ENCODE assay signal across 11 cellular contexts in genomic region chr1:225435957-225436392, GRCh38. TPM values are rescaled to one million over a fixed set of nuclear protein-coding genes. Genes with fewer than 3 reads are reported as not detected.
DNase-seq lines count a peak whose midpoint lies in the region; ATAC-seq, FAIRE-seq and TF ChIP-seq lines count a peak whose summit lies in the region.
"Had no signal": no experiment of that assay in that cellular context is flagged by ENCODE, and none has a peak within 500 bp of the region (broad histone marks: within the 10 kb centered on the region; RNA-seq: fewer than 3 reads in every experiment).

No MANE protein-coding gene starts in this region.

- H3K4me2 ChIP-seq in GM12878 (ENCODE audit: control insufficient read depth, insufficient read depth) = peak overlapping the region; percentile 66

- TF ChIP-seq RAD21 in GM12878 (IDR thresholded peaks at IDR 0.05; ENCODE audit: insufficient read depth, low read depth, low read length) = no peak

- in situ Hi-C loops in GM12878 (cut with MboI) = no loop called here

- POLR2A ChIA-PET in GM12878 (lab: Charles Lee) = no interaction called here
- POLR2A ChIA-PET in naive thymus-derived CD8-positive, alpha-beta T cell (lab: Charles Lee) = no interaction called here

- no peaks in the 10 kb centered on the region for H4K20me1 ChIP-seq in GM12878 (ENCODE audit: control insufficient read depth, insufficient read depth)

- FAIRE-seq in GM12878 (lab: Jason Lieb, UNC) = no peak

- H3K9me3 ChIP-seq in GM12878 (replicated peaks; ENCODE audit: control insufficient read depth, insufficient read depth, low read length) = no peaks in the 10 kb centered on the region; the same call in 2 of the 3 replicates

- BruUV-seq in GM12878 (replicated peaks; lab: Mats Ljungman, UMichigan) = no TSS peak

- no peak for TF ChIP-seq POLR2A in GM12878 (IDR thresholded peaks at IDR 0.05; ENCODE audit: low read depth, low read length)

- H3K4me1 Mint-ChIP-seq in naive thymus-derived CD8-positive, alpha-beta T cell = peaks cover 0 to 34% (median 2%) of the 10 kb centered on the region in 4 donors

- no peaks in the 10 kb centered on the region for H3K27me3 ChIP-seq in GM12878 (replicated peaks in 1 of 2; ENCODE audit: control insufficient read depth in 2 of 2, insufficient read depth in 2 of 2, low read length in 1 of 2)

- 23% methylated on average over 6 of the region's 6 CpGs for WGBS in GM12878 (ENCODE audit: insufficient coverage, insufficient replicate concordance, low lambda C conversion rate, missing lambda C conversion rate)

- H3K27me3 Mint-ChIP-seq in naive thymus-derived CD8-positive, alpha-beta T cell = no peaks in the 10 kb centered on the region

- H3K9ac ChIP-seq in GM12878 (ENCODE audit: control insufficient read depth, insufficient read depth, low read length) = no peak overlapping the region; the same call in 1 of the 2 replicates

- intact Hi-C loops in GM12878 (cut with micrococcal nuclease; ENCODE audit: unreplicated experiment) = no loop called here

- peak overlapping the region; percentile 25 for H2AFZ ChIP-seq in GM12878 (ENCODE audit: control insufficient read depth, low read depth, low read length)

- H3K9me3 Mint-ChIP-seq in naive thymus-derived CD8-positive, alpha-beta T cell = no peaks in the 10 kb centered on the region
- H3K9me3 Mint-ChIP-seq: activated CD4-positive, alpha-beta T cell treated with anti-CD3 and anti-CD28 coated beads, Interleukin-2, amount 10 ng/mL, durations not matched to agents 24 days and 14 days; CD8-positive, alpha-beta T cell had no signal

- peak overlapping the region in 2 of 10 donors; percentile 20 to 40 for H3K27ac Mint-ChIP-seq in naive thymus-derived CD8-positive, alpha-beta T cell
- H3K27ac Mint-ChIP-seq: activated CD4-positive, alpha-beta T cell treated with anti-CD3 and anti-CD28 coated beads, Interleukin-2, amount 10 ng/mL, durations not matched to agents 24 days and 14 days; CD8-positive, alpha-beta T cell had no signal

- SMC1A ChIA-PET in GM12878 (lab: Charles Lee; ENCODE audit: uncharacterized antibody, unreplicated experiment) = no interaction called here

- H3K79me2 ChIP-seq in GM12878 (ENCODE audit: control insufficient read depth, insufficient read depth, low read length) = no peaks in the 10 kb centered on the region

- no peaks in the 10 kb centered on the region for H3K36me3 Mint-ChIP-seq in naive thymus-derived CD8-positive, alpha-beta T cell
- H3K36me3 Mint-ChIP-seq: CD8-positive, alpha-beta T cell had no signal

- DNase-seq in GM12878 (ENCODE audit: low read depth, low spot score) = no peak
- DNase-seq in NCI-H510A (lab: John Stamatoyannopoulos, UW) = no peak
- no peak for DNase-seq in RKO (ENCODE audit: low spot score)
- DNase-seq in naive thymus-derived CD8-positive, alpha-beta T cell = no peak
- no peak for DNase-seq in activated CD4-positive, alpha-beta T cell treated with anti-CD3 and anti-CD28 coated beads, Interleukin-2, amount 50 U/mL, for 48 hours
- DNase-seq: activated CD4-positive, alpha-beta T cell treated with anti-CD3 and anti-CD28 coated beads, Interleukin-2, amount 10 ng/mL, durations not matched to agents 24 days and 14 days; CD8-positive, alpha-beta T cell; hypothalamus had no signal

- H3K4me3 ChIP-seq in GM12878 = no peak overlapping the region

- H3K4me3 Mint-ChIP-seq in naive thymus-derived CD8-positive, alpha-beta T cell = peak overlapping the region in 1 of 10 donors; percentile 1
- H3K4me3 Mint-ChIP-seq: activated CD4-positive, alpha-beta T cell treated with anti-CD3 and anti-CD28 coated beads, Interleukin-2, amount 10 ng/mL, durations not matched to agents 24 days and 14 days; CD8-positive, alpha-beta T cell had no signal

- CTCF ChIA-PET in GM12878 (lab: Yijun Ruan, JAX) = interaction anchor here (1.1 kb wide), 1 partner anchor 9 kb away, joined by 3 read pairs; no protein-coding TSS in a partner anchor

- peaks cover 10% of the 10 kb centered on the region for H3K4me1 ChIP-seq in GM12878 (ENCODE audit: control insufficient read depth, insufficient read depth, low read length)

- H3K36me3 ChIP-seq in GM12878 (ENCODE audit: control insufficient read depth in 2 of 2, insufficient read depth in 2 of 2, low read length in 1 of 2) = no peaks in the 10 kb centered on the region

- RAD21 ChIA-PET in GM12878 (lab: Charles Lee; ENCODE audit: unreplicated experiment) = no interaction called here

- no peak for TF ChIP-seq CTCF in GM12878 (IDR thresholded peaks at IDR 0.05 in 2 of 3, conservative IDR thresholded peaks at IDR 0.05 in 1 of 3; ENCODE audit: control insufficient read depth in 2 of 3, extremely low read depth in 1 of 3, insufficient read depth in 1 of 3, low read depth in 3 of 3, low read length in 3 of 3)

- TF ChIP-seq EP300 in GM12878 (IDR thresholded peaks at IDR 0.05; ENCODE audit: borderline replicate concordance in 1 of 2, control insufficient read depth in 1 of 2, low read depth in 2 of 2, low read length in 2 of 2) = no peak

- ATAC-seq in GM18508 (IDR thresholded peaks at IDR 0.05; ENCODE audit: insufficient read depth, unreplicated experiment) (peak; percentile 67), GM19467 (IDR thresholded peaks at IDR 0.05; ENCODE audit: unreplicated experiment) (peak; percentile 70), HG02981 (IDR thresholded peaks at IDR 0.05; ENCODE audit: unreplicated experiment) (peak; percentile 68), GM12878 (peak; percentile 72)
- ATAC-seq in naive thymus-derived CD8-positive, alpha-beta T cell = no peak
- ATAC-seq: CD8-positive, alpha-beta T cell had no signal

- H3K27ac ChIP-seq in GM12878 (ENCODE audit: control insufficient read depth, insufficient read depth) = 0 out of 2 replicates have a peak overlapping the region, but pooled peaks have one; percentile 2

TF ChIP-seq in GM12878, 131 proteins besides CTCF, POLR2A, EP300 and RAD21:
- TF ChIP-seq, protein P1, sequence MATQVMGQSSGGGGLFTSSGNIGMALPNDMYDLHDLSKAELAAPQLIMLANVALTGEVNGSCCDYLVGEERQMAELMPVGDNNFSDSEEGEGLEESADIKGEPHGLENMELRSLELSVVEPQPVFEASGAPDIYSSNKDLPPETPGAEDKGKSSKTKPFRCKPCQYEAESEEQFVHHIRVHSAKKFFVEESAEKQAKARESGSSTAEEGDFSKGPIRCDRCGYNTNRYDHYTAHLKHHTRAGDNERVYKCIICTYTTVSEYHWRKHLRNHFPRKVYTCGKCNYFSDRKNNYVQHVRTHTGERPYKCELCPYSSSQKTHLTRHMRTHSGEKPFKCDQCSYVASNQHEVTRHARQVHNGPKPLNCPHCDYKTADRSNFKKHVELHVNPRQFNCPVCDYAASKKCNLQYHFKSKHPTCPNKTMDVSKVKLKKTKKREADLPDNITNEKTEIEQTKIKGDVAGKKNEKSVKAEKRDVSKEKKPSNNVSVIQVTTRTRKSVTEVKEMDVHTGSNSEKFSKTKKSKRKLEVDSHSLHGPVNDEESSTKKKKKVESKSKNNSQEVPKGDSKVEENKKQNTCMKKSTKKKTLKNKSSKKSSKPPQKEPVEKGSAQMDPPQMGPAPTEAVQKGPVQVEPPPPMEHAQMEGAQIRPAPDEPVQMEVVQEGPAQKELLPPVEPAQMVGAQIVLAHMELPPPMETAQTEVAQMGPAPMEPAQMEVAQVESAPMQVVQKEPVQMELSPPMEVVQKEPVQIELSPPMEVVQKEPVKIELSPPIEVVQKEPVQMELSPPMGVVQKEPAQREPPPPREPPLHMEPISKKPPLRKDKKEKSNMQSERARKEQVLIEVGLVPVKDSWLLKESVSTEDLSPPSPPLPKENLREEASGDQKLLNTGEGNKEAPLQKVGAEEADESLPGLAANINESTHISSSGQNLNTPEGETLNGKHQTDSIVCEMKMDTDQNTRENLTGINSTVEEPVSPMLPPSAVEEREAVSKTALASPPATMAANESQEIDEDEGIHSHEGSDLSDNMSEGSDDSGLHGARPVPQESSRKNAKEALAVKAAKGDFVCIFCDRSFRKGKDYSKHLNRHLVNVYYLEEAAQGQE (IDR thresholded peaks at IDR 0.05; ENCODE audit: low read depth, low read length) = no peak
- TF ChIP-seq MEF2B (IDR thresholded peaks at IDR 0.05; ENCODE audit: partially characterized antibody, poor library complexity, severe bottlenecking) = peak; percentile 31

RNA-seq across cellular contexts. Expression of gene LBR, which starts 8.1 kb away (rescaled TPM):
- total RNA-seq in GM12878 (2013; cell fraction: nucleolus; rRNA removed) = 109 and 122 TPM in 2 replicates
- total RNA-seq in GM12878 (2014; rRNA removed) (98.7 and 119 TPM in 2 replicates), GM12878 (2014; rRNA removed; fragmentation: Illumina TruSeq; extraction: Trizol) (114 and 115 TPM in 2 replicates), GM12878 (2021) (121 and 122 TPM in 2 replicates)
- 23.2 TPM for polyA plus RNA-seq in GM12878 (2011; ENCODE audit: low read depth)
- polyA plus RNA-seq in GM12878 (2011; rRNA removed) (107 and 150 TPM in 2 replicates), GM12878 (2014; fragmentation: Illumina TruSeq; extraction: Trizol) (113 and 134 TPM in 2 replicates), GM12878 (2014; fragmentation: Nextera tagmentation; extraction: Ambion mirVana) (100 to 1,000 TPM in 1 of 2 experiments, 10 to 100 TPM in 1; 81.8 to 120 TPM), GM12878 (2014; rRNA removed) (77.6 and 82.7 TPM in 2 replicates), GM12878 (2016; fragmentation: Nextera tagmentation; extraction: Ambion mirVana) (100 to 1,000 TPM; 169 to 178 TPM)
- 65.0 and 77.4 TPM in 2 replicates for polyA plus RNA-seq in GM12878 (2011; cell fraction: cytosol; rRNA removed)
- 58.7 and 70.0 TPM in 2 replicates for polyA plus RNA-seq in GM12878 (2011; cell fraction: nucleus; rRNA removed)
- polyA plus RNA-seq in GM12878 (2012) = 45.6 and 47.4 TPM in 2 replicates
- 95.3 and 99.4 TPM in 2 replicates for polyA minus RNA-seq in GM12878 (2011; rRNA and poly(A)+ RNA removed)
- 31.2 and 33.1 TPM in 2 replicates for polyA minus RNA-seq in GM12878 (2011; cell fraction: cytosol; rRNA and poly(A)+ RNA removed)
- polyA minus RNA-seq in GM12878 (2011; cell fraction: nucleus; rRNA and poly(A)+ RNA removed) = 50.9 and 107 TPM in 2 replicates
- total RNA-seq in naive thymus-derived CD8-positive, alpha-beta T cell = 100 to 1,000 TPM; 151 to 167 TPM
- 100 to 1,000 TPM in 2 of 3 donors, 10 to 100 TPM in 1; 95.8 to 123 (median 111) TPM for polyA plus RNA-seq in naive thymus-derived CD8-positive, alpha-beta T cell

Comparison
In these comparisons a context has a peak if more than half of its experiments do, and no peak if none do; other contexts are left out.
1. ATAC-seq: peak in GM18508 (single experiment), GM19467 (single experiment), HG02981 (single experiment) and GM12878 (single experiment); none in naive thymus-derived CD8-positive, alpha-beta T cell (0 of 2).